Comparison of ENCODE assay signal across 11 cellular contexts in genomic region chr1:89363638-89364536, GRCh38. TPM values are rescaled to one million over a fixed set of nuclear protein-coding genes. Genes with fewer than 3 reads are reported as not detected.
DNase-seq lines count a peak whose midpoint lies in the region; ATAC-seq, FAIRE-seq and TF ChIP-seq lines count a peak whose summit lies in the region.
"Had no signal": no experiment of that assay in that cellular context is flagged by ENCODE, and none has a peak within 500 bp of the region (broad histone marks: within the 10 kb centered on the region; RNA-seq: fewer than 3 reads in every experiment).

Gene GBP6 (plus strand): TSS chr1:89364059. CDS start chr1:89368552, 4,493 bp downstream.

- 71% methylated on average over 8 of the region's 10 CpGs for WGBS in SK-N-SH (ENCODE audit: low lambda C conversion rate)

- H3K27me3 Mint-ChIP-seq in astrocyte (ENCODE audit: low read depth, unreplicated experiment): no peaks in the 10 kb centered on the region
- H3K27me3 Mint-ChIP-seq: activated B cell treated with CpG ODN at 0.5 μM for 24 hours had no signal

- H3K27ac ChIP-seq in SK-N-SH (ENCODE audit: low read depth in 2 of 2, low read length in 1 of 2) (no peak within 1 kb of the TSS; a peak in 1 of 4 replicates), astrocyte (ENCODE audit: low read depth, low read length) (no peak within 1 kb of the TSS)

- H3K4me1 ChIP-seq in SK-N-SH (ENCODE audit: control insufficient read depth in 1 of 2, insufficient read depth in 2 of 2, low read depth in 1 of 2, low read length in 1 of 2): peaks cover 3 to 4% of the 10 kb centered on the region in 2 experiments; a peak in 2 of 4 replicates
- no peaks in the 10 kb centered on the region for H3K4me1 ChIP-seq in astrocyte (ENCODE audit: insufficient read depth, low read length)

- peak within 1 kb of the TSS; percentile 35 for H3K27ac Mint-ChIP-seq in astrocyte (ENCODE audit: unreplicated experiment)
- H3K27ac Mint-ChIP-seq: activated B cell treated with CpG ODN at 0.5 μM for 24 hours had no signal

- H3K4me2 ChIP-seq in SK-N-SH: no peak within 1 kb of the TSS
- H3K4me2 ChIP-seq in astrocyte (ENCODE audit: low read length): peak within 1 kb of the TSS; percentile 33

- no peak for FAIRE-seq in astrocyte (lab: Jason Lieb, UNC)
- FAIRE-seq: A204.1 had no signal

- H2AFZ ChIP-seq in SK-N-SH (ENCODE audit: low read depth) (no peak within 1 kb of the TSS), astrocyte (ENCODE audit: low read depth, low read length) (no peak within 1 kb of the TSS)

- POLR2A ChIA-PET in SK-N-SH (lab: Yijun Ruan, JAX): no interaction called here

- H3K36me3 Mint-ChIP-seq in astrocyte (ENCODE audit: low read depth, unreplicated experiment): no peaks in the 10 kb centered on the region

- no peak within 1 kb of the TSS for H3K4me3 Mint-ChIP-seq in astrocyte (ENCODE audit: unreplicated experiment)
- H3K4me3 Mint-ChIP-seq: activated B cell treated with CpG ODN at 0.5 μM for 24 hours had no signal

- H3K4me3 ChIP-seq in SK-N-SH (ENCODE audit: low read depth in 2 of 2, low read length in 1 of 2) (no peak within 1 kb of the TSS), astrocyte (ENCODE audit: insufficient read depth, low read depth, low read length) (no peak within 1 kb of the TSS)
- H3K4me3 ChIP-seq: MG63 had no signal

- no peak for TF ChIP-seq EP300 in SK-N-SH (IDR thresholded peaks at IDR 0.05; ENCODE audit: borderline replicate concordance in 1 of 2, low read depth in 1 of 2, low read length in 1 of 2)

- H3K9me3 ChIP-seq in SK-N-SH (no peaks in the 10 kb centered on the region), astrocyte (ENCODE audit: insufficient read depth, low read depth, low read length) (no peaks in the 10 kb centered on the region)
- H3K9me3 ChIP-seq: MG63 had no signal

- TF ChIP-seq CTCF in SK-N-SH (IDR thresholded peaks at IDR 0.05): no peak
- no peak for TF ChIP-seq CTCF in astrocyte (IDR thresholded peaks at IDR 0.05; ENCODE audit: insufficient read depth, low read depth, low read length)

- peaks cover 10% of the 10 kb centered on the region for H3K4me1 Mint-ChIP-seq in astrocyte (ENCODE audit: low read depth, unreplicated experiment)
- H3K4me1 Mint-ChIP-seq: activated B cell treated with CpG ODN at 0.5 μM for 24 hours had no signal

- H3K9ac ChIP-seq in SK-N-SH (no peak within 1 kb of the TSS), astrocyte (ENCODE audit: low read length) (no peak within 1 kb of the TSS)

- H3K79me2 ChIP-seq in SK-N-SH (ENCODE audit: insufficient read depth) (no peaks in the 10 kb centered on the region), astrocyte (ENCODE audit: insufficient read depth, low read length) (no peaks in the 10 kb centered on the region)

- no peaks in the 10 kb centered on the region for H3F3A ChIP-seq in SK-N-SH (replicated peaks; ENCODE audit: insufficient read depth)

- CTCF ChIA-PET in SK-N-SH (lab: Yijun Ruan, JAX): interaction anchor here (0.9 to 7.2 kb wide), 7 partner anchors 13 to 441 kb away, joined by 3 to 63 read pairs (median 3); no protein-coding TSS in a partner anchor

- H3K9me2 ChIP-seq in SK-N-SH: no peaks in the 10 kb centered on the region

- H4K20me1 ChIP-seq in SK-N-SH (ENCODE audit: insufficient read depth) (no peaks in the 10 kb centered on the region), astrocyte (ENCODE audit: insufficient read depth, low read length) (no peaks in the 10 kb centered on the region)

- ATAC-seq in SK-N-SH treated with all-trans-retinoic acid at 6 μM for 48 hours (no peak), HG02981 (IDR thresholded peaks at IDR 0.05; ENCODE audit: unreplicated experiment) (peak; percentile 25)

- H3K36me3 ChIP-seq in SK-N-SH (replicated peaks in 1 of 2; ENCODE audit: control insufficient read depth in 1 of 2, insufficient read depth in 2 of 2, low read length in 1 of 2) (no peaks in the 10 kb centered on the region), astrocyte (ENCODE audit: insufficient read depth, low read length) (no peaks in the 10 kb centered on the region)
- H3K36me3 ChIP-seq: MG63 had no signal

- no peak for TF ChIP-seq RAD21 in SK-N-SH (IDR thresholded peaks at IDR 0.05; ENCODE audit: low read length)

- H3K27me3 ChIP-seq in SK-N-SH (ENCODE audit: insufficient read depth) (no peaks in the 10 kb centered on the region), astrocyte (ENCODE audit: insufficient read depth, low read length) (no peaks in the 10 kb centered on the region)
- H3K27me3 ChIP-seq: MG63 had no signal

- no peaks in the 10 kb centered on the region for H3K9me3 Mint-ChIP-seq in astrocyte (ENCODE audit: unreplicated experiment)
- H3K9me3 Mint-ChIP-seq: activated B cell treated with CpG ODN at 0.5 μM for 24 hours had no signal

- DNase-seq in SK-N-SH: peak; percentile 15
- no peak for DNase-seq in astrocyte (ENCODE audit: low read depth)
- DNase-seq in retina: peak; percentile 9
- no peak for DNase-seq in foreskin melanocyte
- no peak for DNase-seq in NAMALWA (ENCODE audit: low spot score)
- no peak for DNase-seq in NCI-H187 treated with DMSO at 0.1 percent for 48 hours (lab: John Stamatoyannopoulos, UW)
- DNase-seq: activated B cell treated with CpG ODN at 0.5 μM for 24 hours, MG63 had no signal

TF ChIP-seq in SK-N-SH, 30 proteins besides CTCF, POLR2A, EP300 and RAD21:
- no peak for TF ChIP-seq JUND (IDR thresholded peaks at IDR 0.05)
- TF ChIP-seq ELF1 (IDR thresholded peaks at IDR 0.05): no peak
- TF ChIP-seq TCF12 (IDR thresholded peaks at IDR 0.05): no peak
- no peak for TF ChIP-seq MXI1 (IDR thresholded peaks at IDR 0.05; ENCODE audit: low read depth, low read length)
- no peak for TF ChIP-seq CHD2 (IDR thresholded peaks at IDR 0.05; ENCODE audit: low read length, partially characterized antibody)
TF ChIP-seq in SK-N-SH: peak in this region for 0.

TF ChIP-seq in SK-N-SH treated with all-trans-retinoic acid at 6 μM for 48 hours, 23 proteins besides CTCF, POLR2A, EP300 and RAD21:
- TF ChIP-seq ZNF565 (CRISPR knock-in tag; conservative IDR thresholded peaks at IDR 0.05; ENCODE audit: low read depth): no peak
- no peak for TF ChIP-seq ZC3H10 (CRISPR knock-in tag; IDR thresholded peaks at IDR 0.05)
- TF ChIP-seq ARNTL (CRISPR knock-in tag; IDR thresholded peaks at IDR 0.05; ENCODE audit: borderline replicate concordance, low read depth): no peak
- TF ChIP-seq RARB (CRISPR knock-in tag; IDR thresholded peaks at IDR 0.05): no peak
- no peak for TF ChIP-seq ZNF8 (CRISPR knock-in tag; IDR thresholded peaks at IDR 0.05)
- no peak for TF ChIP-seq ZFP3 (CRISPR knock-in tag; IDR thresholded peaks at IDR 0.05)
- no peak for TF ChIP-seq ZFP30 (CRISPR knock-in tag; IDR thresholded peaks at IDR 0.05)
- no peak for TF ChIP-seq GLIS3 (CRISPR knock-in tag; IDR thresholded peaks at IDR 0.05)
- no peak for TF ChIP-seq ESRRG (CRISPR knock-in tag; IDR thresholded peaks at IDR 0.05)
- TF ChIP-seq PPARA (CRISPR knock-in tag; IDR thresholded peaks at IDR 0.05; ENCODE audit: borderline replicate concordance): no peak
- no peak for TF ChIP-seq ISL1 (CRISPR knock-in tag; IDR thresholded peaks at IDR 0.05)
- TF ChIP-seq TSHZ2 (CRISPR knock-in tag; IDR thresholded peaks at IDR 0.05): no peak
- no peak for TF ChIP-seq CSDC2 (CRISPR knock-in tag; IDR thresholded peaks at IDR 0.05)
TF ChIP-seq in SK-N-SH treated with all-trans-retinoic acid at 6 μM for 48 hours: peak in this region for 0.

RNA-seq across cellular contexts. Expression of gene GBP6, which starts in this region (rescaled TPM):
- not detected in 2 replicates for polyA plus RNA-seq in SK-N-SH (2012; rRNA removed)
- not detected in 2 replicates for polyA plus RNA-seq in SK-N-SH (2012; cell fraction: cytosol; rRNA removed)
- polyA plus RNA-seq in SK-N-SH (2012; cell fraction: nucleus; rRNA removed): not detected in 2 replicates
- total RNA-seq in astrocyte: 0.07 TPM in 1 of 2 replicates, not detected in the other
- total RNA-seq: activated B cell treated with CpG ODN at 0.5 μM for 24 hours had no signal

Comparison
In these comparisons a context has a peak if more than half of its experiments do, and no peak if none do; other contexts are left out.
1. Peak in DNase-seq in SK-N-SH; RNA of the gene not detected or under 1 TPM.